ENCODE assay signal across 30 cellular contexts in the genomic region with DNA sequence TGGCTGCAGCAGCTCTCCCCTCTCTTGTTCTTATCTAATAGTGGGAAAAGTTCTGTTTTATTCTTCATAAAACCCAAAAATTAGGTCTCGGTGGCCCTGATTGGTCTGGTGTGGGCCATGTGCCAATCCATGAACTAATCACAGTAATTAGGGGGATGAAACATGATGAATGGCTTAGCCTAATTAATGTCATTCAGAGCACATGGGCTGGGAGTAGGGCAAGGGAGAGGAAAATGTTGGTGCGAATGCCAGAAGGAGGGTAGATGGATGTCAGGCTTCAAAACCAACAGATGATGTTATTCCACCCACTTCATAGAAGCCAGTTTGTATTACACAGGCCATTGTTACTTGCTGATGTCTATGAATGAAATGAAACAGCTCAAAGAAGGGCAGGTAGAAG. TPM values are rescaled to one million over a fixed set of nuclear protein-coding genes. Genes with fewer than 3 reads are reported as not detected.
"Had no signal": no experiment of that assay in that cellular context is flagged by ENCODE, and none has a peak within 500 bp of the region (broad histone marks: within the 10 kb centered on the region; RNA-seq: fewer than 3 reads in every experiment).

No MANE protein-coding gene starts in this region.

- H3K4me3 Mint-ChIP-seq: activated CD4-positive, alpha-beta memory T cell treated with anti-CD3 and anti-CD28 coated beads, Interleukin-2, amount 10 ng/mL, durations not matched to agents 7 days and 5 days; activated CD4-positive, alpha-beta T cell treated with anti-CD3 and anti-CD28 coated beads, Interleukin-2, amount 10 ng/mL, durations not matched to agents 7 days and 5 days; activated T-cell treated with anti-CD3 and anti-CD28 coated beads, Interleukin-2, amount 50 U/mL, for 24 hours; nephron; stimulated activated effector memory CD8-positive, alpha-beta T cell treated with anti-CD3 and anti-CD28 coated beads, Interleukin-12 subunit alpha, Interleukin-12 subunit beta, amount 100 ng/mL, for 72 hours; stimulated activated naive CD8-positive, alpha-beta T cell treated with anti-CD3 and anti-CD28 coated beads, Interleukin-15, amount 100 ng/mL, for 72 hours; WTC11 had no signal

- H3K27ac Mint-ChIP-seq: activated CD4-positive, alpha-beta memory T cell treated with anti-CD3 and anti-CD28 coated beads, Interleukin-2, amount 10 ng/mL, durations not matched to agents 7 days and 5 days; activated CD4-positive, alpha-beta T cell treated with anti-CD3 and anti-CD28 coated beads, Interleukin-2, amount 10 ng/mL, durations not matched to agents 7 days and 5 days; activated T-cell treated with anti-CD3 and anti-CD28 coated beads, Interleukin-2, amount 50 U/mL, for 24 hours; stimulated activated effector memory CD8-positive, alpha-beta T cell treated with anti-CD3 and anti-CD28 coated beads, Interleukin-12 subunit alpha, Interleukin-12 subunit beta, amount 100 ng/mL, for 72 hours; stimulated activated naive CD8-positive, alpha-beta T cell treated with anti-CD3 and anti-CD28 coated beads, Interleukin-15, amount 100 ng/mL, for 72 hours; WTC11 had no signal

- H3K36me3 ChIP-seq: breast epithelium, gastroesophageal sphincter, neutrophil, ovary, prostate gland, sigmoid colon, thyroid gland, upper lobe of left lung had no signal

- H3K4me1 Mint-ChIP-seq: stimulated activated effector memory CD8-positive, alpha-beta T cell treated with anti-CD3 and anti-CD28 coated beads, Interleukin-12 subunit alpha, Interleukin-12 subunit beta, amount 100 ng/mL, for 72 hours had no signal

- DNase-seq: activated CD4-positive, alpha-beta memory T cell treated with anti-CD3 and anti-CD28 coated beads, Interleukin-2, amount 10 ng/mL, durations not matched to agents 7 days and 5 days; activated CD4-positive, alpha-beta T cell treated with anti-CD3 and anti-CD28 coated beads for 1 hour; activated CD4-positive, alpha-beta T cell treated with anti-CD3 and anti-CD28 coated beads, Interleukin-2, amount 10 ng/mL, durations not matched to agents 7 days and 5 days; activated CD8-positive, alpha-beta memory T cell treated with anti-CD3 and anti-CD28 coated beads, Interleukin-2, amount 50 U/mL, for 48 hours; activated gamma-delta T cell; activated naive CD4-positive, alpha-beta T cell treated with anti-CD3 and anti-CD28 coated beads, Interleukin-2, amount 50 U/mL, for 16 hours; activated T-cell treated with anti-CD3 and anti-CD28 coated beads, Interleukin-2, amount 50 U/mL, for 24 hours; amygdala; central memory CD4-positive, alpha-beta T cell; islet precursor cell; left ventricle myocardium inferior; mucosa of descending colon; ovary; sigmoid colon; small intestine; stimulated activated CD4-positive, alpha-beta T cell treated with anti-CD3 and anti-CD28 coated beads, Interleukin-4, amount 100 ng/mL, for 24 hours; stimulated activated naive CD8-positive, alpha-beta T cell treated with anti-CD3 and anti-CD28 coated beads, Interleukin-15, amount 100 ng/mL, for 72 hours; T1000; thyroid gland; upper lobe of left lung had no signal

- H3K27ac ChIP-seq: breast epithelium, gastroesophageal sphincter, hepatocyte, left ventricle myocardium inferior, neutrophil, ovary, prostate gland, sigmoid colon, thyroid gland, upper lobe of left lung had no signal

- ATAC-seq: gastroesophageal sphincter; mucosa of descending colon; stimulated activated effector memory CD8-positive, alpha-beta T cell treated with anti-CD3 and anti-CD28 coated beads, Interleukin-12 subunit alpha, Interleukin-12 subunit beta, amount 100 ng/mL, for 72 hours; stimulated activated naive CD8-positive, alpha-beta T cell treated with anti-CD3 and anti-CD28 coated beads, Interleukin-15, amount 100 ng/mL, for 72 hours; WTC11 had no signal

- H3K27me3 ChIP-seq: breast epithelium, gastroesophageal sphincter, hepatocyte, ovary, sigmoid colon, thyroid gland, upper lobe of left lung had no signal

- H3K4me1 ChIP-seq: breast epithelium, prostate gland had no signal

- H3K4me3 ChIP-seq: breast epithelium, gastroesophageal sphincter, hepatocyte, left ventricle myocardium inferior, lung, mucosa of descending colon, ovary, prostate gland, sigmoid colon, thyroid gland, upper lobe of left lung had no signal

- H3K9me3 Mint-ChIP-seq: activated CD4-positive, alpha-beta memory T cell treated with anti-CD3 and anti-CD28 coated beads, Interleukin-2, amount 10 ng/mL, durations not matched to agents 7 days and 5 days; activated CD4-positive, alpha-beta T cell treated with anti-CD3 and anti-CD28 coated beads, Interleukin-2, amount 10 ng/mL, durations not matched to agents 7 days and 5 days; activated T-cell treated with anti-CD3 and anti-CD28 coated beads, Interleukin-2, amount 50 U/mL, for 24 hours; stimulated activated effector memory CD8-positive, alpha-beta T cell treated with anti-CD3 and anti-CD28 coated beads, Interleukin-12 subunit alpha, Interleukin-12 subunit beta, amount 100 ng/mL, for 72 hours; stimulated activated naive CD8-positive, alpha-beta T cell treated with anti-CD3 and anti-CD28 coated beads, Interleukin-15, amount 100 ng/mL, for 72 hours had no signal

- H3K9me3 ChIP-seq: breast epithelium, gastroesophageal sphincter, left ventricle myocardium inferior, mucosa of descending colon, neutrophil, ovary, prostate gland, sigmoid colon, thyroid gland, upper lobe of left lung had no signal

- H3K36me3 Mint-ChIP-seq: stimulated activated effector memory CD8-positive, alpha-beta T cell treated with anti-CD3 and anti-CD28 coated beads, Interleukin-12 subunit alpha, Interleukin-12 subunit beta, amount 100 ng/mL, for 72 hours; WTC11 had no signal

RNA-seq across cellular contexts. Expression of a gene that starts 46.5 kb away (rescaled TPM):
- total RNA-seq: myocyte had no signal
